ENCODE assay signal across 11 cellular contexts in the genomic region with DNA sequence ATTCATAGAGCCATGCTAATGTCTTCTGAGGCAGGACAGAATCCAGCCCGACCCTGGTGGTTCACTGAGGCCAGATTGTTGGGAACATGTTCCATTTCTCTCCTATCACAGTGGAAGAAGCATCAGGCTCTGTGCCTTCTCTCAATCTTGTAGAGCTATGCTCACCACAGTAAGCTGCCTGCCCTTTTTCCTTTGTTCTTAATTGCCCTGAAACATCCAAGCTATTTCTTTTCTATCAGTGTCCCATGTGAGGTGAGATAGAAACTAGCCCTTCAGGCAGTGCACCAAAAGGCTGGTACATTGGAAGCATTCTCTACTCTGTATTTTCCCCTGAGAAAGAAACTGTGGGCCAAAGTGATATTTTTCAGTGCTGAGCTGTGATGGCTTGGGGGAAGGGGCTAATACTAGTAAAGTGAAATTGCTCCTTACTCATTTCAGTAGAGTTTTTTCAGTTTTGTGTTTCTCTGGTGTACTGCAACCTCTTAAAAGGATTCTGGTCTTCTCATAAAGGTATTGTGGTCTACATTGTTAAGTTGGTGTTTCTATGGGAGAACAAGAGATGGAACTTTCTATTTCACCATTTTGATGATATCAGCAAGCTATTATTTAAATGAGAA.
DNase-seq lines count a peak whose midpoint lies in the region; ATAC-seq and TF ChIP-seq lines count a peak whose summit lies in the region.
"Had no signal": no experiment of that assay in that cellular context is flagged by ENCODE, and none has a peak within 500 bp of the region (broad histone marks: within the 10 kb centered on the region; RNA-seq: fewer than 3 reads in every experiment).

No MANE protein-coding gene starts in this region.

- H3K27me3 ChIP-seq in H9 (ENCODE audit: insufficient read depth, low read length) (no peaks in the 10 kb centered on the region), tibial nerve (no peaks in the 10 kb centered on the region)

- H3K36me3 Mint-ChIP-seq in H9 (ENCODE audit: insufficient read depth in 1 of 3, low read depth in 3 of 3), result peaks cover 4 to 18% (median 14%) of the 10 kb centered on the region in 3 experiments; a peak in 6 of 7 replicates
- H3K36me3 Mint-ChIP-seq: activated naive CD4-positive, alpha-beta T cell treated with anti-CD3 and anti-CD28 coated beads, Interleukin-2, amount 10 ng/mL, durations not matched to agents 7 days and 5 days had no signal

- H2BK20ac ChIP-seq in H9 (ENCODE audit: low read depth, low read length, poor library complexity, severe bottlenecking), result no peak overlapping the region

- no peak overlapping the region for H2BK15ac ChIP-seq in H9 (ENCODE audit: low read depth, low read length)

- H4K5ac ChIP-seq in H9 (ENCODE audit: insufficient read length, low read depth, low read length), result no peak overlapping the region

- no peaks in the 10 kb centered on the region for H3K23me2 ChIP-seq in H9 (ENCODE audit: insufficient read length, low read depth, low read length, poor library complexity, severe bottlenecking)

- no peak for TF ChIP-seq CTCF in GM10248 (IDR thresholded peaks at IDR 0.05; ENCODE audit: control extremely low read depth, extremely low read depth, low read depth, missing control alignments)
- TF ChIP-seq CTCF in H9 (conservative IDR thresholded peaks at IDR 0.05), result no peak
- TF ChIP-seq CTCF in tibial nerve (IDR thresholded peaks at IDR 0.05), result no peak
- no peak for TF ChIP-seq CTCF in RWPE1 (conservative IDR thresholded peaks at IDR 0.05; ENCODE audit: low read depth)

- ATAC-seq in GM19025 (IDR thresholded peaks at IDR 0.05; ENCODE audit: low read depth, unreplicated experiment) (peak; percentile 92), HG03342 (IDR thresholded peaks at IDR 0.05; ENCODE audit: unreplicated experiment) (peak; percentile 94)

- H4K91ac ChIP-seq in H9 (ENCODE audit: insufficient read length, low read depth, low read length), result no peak overlapping the region

- H4K20me1 ChIP-seq in H9 (ENCODE audit: control insufficient read depth, insufficient read depth, insufficient read length), result no peaks in the 10 kb centered on the region

- peak overlapping the region in 2 of 3 experiments; percentile 55 to 60; a peak in 4 of 7 replicates for H3K27ac Mint-ChIP-seq in H9
- H3K27ac Mint-ChIP-seq: activated naive CD4-positive, alpha-beta T cell treated with anti-CD3 and anti-CD28 coated beads, Interleukin-2, amount 10 ng/mL, durations not matched to agents 7 days and 5 days; memory B cell had no signal

- DNase-seq in GM10248 (ENCODE audit: extremely low spot score) (peak; percentile 8), H9 (no peak), tibial nerve (ENCODE audit: low spot score in 2 of 2) (no peak), OCI-M2 (lab: John Stamatoyannopoulos, UW; ENCODE audit: unreplicated experiment) (no peak), RWPE1 (ENCODE audit: low spot score) (no peak)
- no peak for DNase-seq in stimulated activated naive CD4-positive, alpha-beta T cell (lab: John Stamatoyannopoulos, UW)
- DNase-seq: activated naive CD4-positive, alpha-beta T cell treated with anti-CD3 and anti-CD28 coated beads, Interleukin-2, amount 10 ng/mL, durations not matched to agents 7 days and 5 days; NCI-H2171 treated with DMSO at 0.1 percent for 48 hours had no signal

- H3K79me2 ChIP-seq in H9 (ENCODE audit: insufficient read depth, low read length), result no peaks in the 10 kb centered on the region

- H3K27ac ChIP-seq in H9 (ENCODE audit: insufficient read length, low read depth, low read length), result no peak overlapping the region
- H3K27ac ChIP-seq in tibial nerve, result no peak overlapping the region
- no peak overlapping the region for H3K27ac ChIP-seq in RWPE1

- H3K27me3 Mint-ChIP-seq in H9 (ENCODE audit: low read depth), result no peaks in the 10 kb centered on the region
- H3K27me3 Mint-ChIP-seq: activated naive CD4-positive, alpha-beta T cell treated with anti-CD3 and anti-CD28 coated beads, Interleukin-2, amount 10 ng/mL, durations not matched to agents 7 days and 5 days; memory B cell had no signal

- H3K4me3 ChIP-seq in tibial nerve, result no peak overlapping the region

- no peak overlapping the region for H3K56ac ChIP-seq in H9 (ENCODE audit: insufficient read length, low read depth, low read length)

- CTCF ChIA-PET in GM10248 (lab: Yijun Ruan, JAX) (no interaction called here), RWPE1 (lab: Yijun Ruan, JAX) (interaction anchor here (0.5 kb wide), 1 partner anchor 139 kb away, joined by 3 read pairs; no protein-coding TSS in a partner anchor)

- H2BK120ac ChIP-seq in H9 (ENCODE audit: low read depth, low read length, poor library complexity, severe bottlenecking), result no peak overlapping the region

- POLR2A ChIA-PET in GM10248 (lab: Yijun Ruan, JAX), result no interaction called here
- POLR2A ChIA-PET in RWPE1 (lab: Yijun Ruan, JAX; ENCODE audit: low non-redundant PET), result no interaction called here

- H2BK5ac ChIP-seq in H9 (ENCODE audit: insufficient read length, low read length), result no peak overlapping the region

- H3K9me3 Mint-ChIP-seq in H9, result peaks cover 6 to 8% of the 10 kb centered on the region in 2 experiments; a peak in 3 of 5 replicates
- H3K9me3 Mint-ChIP-seq: activated naive CD4-positive, alpha-beta T cell treated with anti-CD3 and anti-CD28 coated beads, Interleukin-2, amount 10 ng/mL, durations not matched to agents 7 days and 5 days had no signal

- H2BK12ac ChIP-seq in H9 (ENCODE audit: insufficient read length, low read depth, low read length), result no peak overlapping the region

- H3K4me3 Mint-ChIP-seq in H9, result no peak overlapping the region
- H3K4me3 Mint-ChIP-seq: activated naive CD4-positive, alpha-beta T cell treated with anti-CD3 and anti-CD28 coated beads, Interleukin-2, amount 10 ng/mL, durations not matched to agents 7 days and 5 days; memory B cell had no signal

- H3K14ac ChIP-seq in H9 (ENCODE audit: insufficient read depth, low read length), result no peak overlapping the region

- no peak overlapping the region for H3K18ac ChIP-seq in H9 (ENCODE audit: insufficient read length, low read depth, low read length)

- no CpG with 5 or more reads among the region's 1 CpG for WGBS in H9 (ENCODE audit: extremely low coverage, insufficient read length, low lambda C conversion rate)
- 78% methylated on average over 1 of the region's 1 CpG; no CpG with 5 or more reads in 1 of the 2 donors for WGBS in tibial nerve, 2 donors

- no peak overlapping the region for H2AK5ac ChIP-seq in H9 (ENCODE audit: insufficient read length, low read length)

- H3K4me1 ChIP-seq in H9 (ENCODE audit: insufficient read depth, low read length), result no peaks in the 10 kb centered on the region; the same call in 1 of the 2 replicates
- H3K4me1 ChIP-seq in tibial nerve, result no peaks in the 10 kb centered on the region

- H2AFZ ChIP-seq in H9 (ENCODE audit: low read length), result no peak overlapping the region

- H3K9me3 ChIP-seq in H9 (ENCODE audit: control insufficient read depth, low read depth, low read length) (no peaks in the 10 kb centered on the region), tibial nerve (no peaks in the 10 kb centered on the region)

- no peak overlapping the region for H3K4ac ChIP-seq in H9 (ENCODE audit: low read depth, low read length)

- no peak for TF ChIP-seq EP300 in tibial nerve (IDR thresholded peaks at IDR 0.05)

- H3T11ph ChIP-seq in H9 (ENCODE audit: low read length), result no peak overlapping the region

- TF ChIP-seq POLR2A in tibial nerve (IDR thresholded peaks at IDR 0.05), result no peak

- no peak overlapping the region for H4K8ac ChIP-seq in H9 (replicated peaks; ENCODE audit: insufficient read length, low read depth, low read length)

- no peaks in the 10 kb centered on the region for H3K79me1 ChIP-seq in H9 (ENCODE audit: insufficient read depth, low read depth, low read length, poor library complexity, severe bottlenecking)

- H3K36me3 ChIP-seq in tibial nerve, result peaks cover 0 to 4% (median 0%) of the 10 kb centered on the region in 3 donors

- no peak overlapping the region for H3K23ac ChIP-seq in H9 (ENCODE audit: insufficient read length, low read depth, low read length)

- H3K4me2 ChIP-seq in H9 (ENCODE audit: insufficient read depth, insufficient read length, low read length), result no peak overlapping the region

- H3K4me1 Mint-ChIP-seq in H9, result peaks cover 9 to 10% of the 10 kb centered on the region in 2 experiments

- no peak overlapping the region for H3K9ac ChIP-seq in H9 (ENCODE audit: extremely low read depth, insufficient read length, low read length)
